In the genomic region with DNA sequence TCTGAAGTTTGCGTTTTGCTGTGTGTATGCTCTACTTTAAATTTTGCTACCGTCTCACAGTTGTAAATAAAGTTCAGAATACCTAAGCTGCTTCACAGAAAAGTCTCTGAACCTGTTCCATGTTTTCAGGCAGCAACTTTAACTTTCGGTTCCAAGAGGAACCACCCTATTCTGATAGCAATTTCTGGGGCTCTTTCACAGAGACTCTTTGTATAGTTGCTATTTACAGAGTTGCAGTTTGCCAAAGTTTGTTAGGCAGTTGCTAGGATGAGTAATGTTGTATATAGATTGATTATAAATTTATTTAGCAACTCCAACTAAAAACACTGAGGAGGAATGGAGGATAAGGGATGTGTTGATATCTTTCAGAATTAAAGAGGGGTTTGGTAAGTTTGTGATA, we compare ENCODE assay signal across 14 cellular contexts. TPM values are rescaled to one million over a fixed set of nuclear protein-coding genes. Genes with fewer than 3 reads are reported as not detected.
A peak's percentile ranks its signal among the peaks of the same experiment; 100 is the strongest.
DNase-seq lines count a peak whose midpoint lies in the region; ATAC-seq and TF ChIP-seq lines count a peak whose summit lies in the region.
"Had no signal": no experiment of that assay in that cellular context is flagged by ENCODE, and none has a peak within 500 bp of the region (broad histone marks: within the 10 kb centered on the region; RNA-seq: fewer than 3 reads in every experiment).

No MANE protein-coding gene starts in this region.

- H3K9me3 ChIP-seq in OCI-LY1 (ENCODE audit: low read length) (no peaks in the 10 kb centered on the region), colonic mucosa (no peaks in the 10 kb centered on the region), thyroid gland (no peaks in the 10 kb centered on the region)
- H3K9me3 ChIP-seq: spleen had no signal

- ATAC-seq in memory B cell (ENCODE audit: low read depth) (no peak), GM18858 (IDR thresholded peaks at IDR 0.05; ENCODE audit: unreplicated experiment) (no peak)

- no peaks in the 10 kb centered on the region for H3K27me3 Mint-ChIP-seq in memory B cell

- no peak for DNase-seq in colonic mucosa
- no peak for DNase-seq in memory B cell (ENCODE audit: low spot score in 2 of 2)
- no peak for DNase-seq in thyroid gland
- no peak for DNase-seq in NCI-H2107 (lab: John Stamatoyannopoulos, UW)
- DNase-seq in kidney tubule cell (ENCODE audit: low spot score), result no peak
- DNase-seq: activated naive CD4-positive, alpha-beta T cell treated with anti-CD3 and anti-CD28 coated beads for 36 hours; DMS 273 treated with DMSO at 0.1 percent for 48 hours; spleen; T1000 had no signal

- H3K9ac ChIP-seq in OCI-LY1 (ENCODE audit: low read length) (peak overlapping the region; percentile 7; the same call in 1 of the 2 replicates), colonic mucosa (ENCODE audit: low read depth in 2 of 2, low read length in 2 of 2) (no peak overlapping the region)

- no peak overlapping the region for H3K4me3 Mint-ChIP-seq in memory B cell
- H3K4me3 Mint-ChIP-seq: activated naive CD4-positive, alpha-beta T cell treated with anti-CD3 and anti-CD28 coated beads for 36 hours; neural crest cell had no signal

- H2AFZ ChIP-seq in OCI-LY1 (ENCODE audit: low read length), result no peak overlapping the region

- no peaks in the 10 kb centered on the region for H3K9me2 ChIP-seq in OCI-LY1 (ENCODE audit: low read depth, low read length)

- 68 to 84% methylated on average over 3 of the region's 3 CpGs for WGBS in thyroid gland, 2 donors

- H3F3A ChIP-seq in OCI-LY1 (ENCODE audit: insufficient read depth, low read length), result peaks cover 7% of the 10 kb centered on the region; the same call in 1 of the 2 replicates

- H3K27ac ChIP-seq in 22Rv1 (0 out of 2 replicates have a peak overlapping the region, but pooled peaks have one; percentile 7), OCI-LY1 (ENCODE audit: low read depth, low read length, poor library complexity, severe bottlenecking) (peak overlapping the region; percentile 19), colonic mucosa (peak overlapping the region; percentile 1), thyroid gland (no peak overlapping the region)
- H3K27ac ChIP-seq: RWPE1, spleen had no signal

- peaks cover under 1% of the 10 kb centered on the region for H3K4me1 Mint-ChIP-seq in memory B cell

- TF ChIP-seq CTCF in 22Rv1 (IDR thresholded peaks at IDR 0.05), result no peak
- TF ChIP-seq CTCF in OCI-LY1 (IDR thresholded peaks at IDR 0.05; ENCODE audit: low read length), result no peak
- no peak for TF ChIP-seq CTCF in colonic mucosa (IDR thresholded peaks at IDR 0.05)
- no peak for TF ChIP-seq CTCF in thyroid gland (IDR thresholded peaks at IDR 0.05)

- H3K27me3 ChIP-seq in OCI-LY1 (ENCODE audit: insufficient read depth, low read length) (no peaks in the 10 kb centered on the region), colonic mucosa (no peaks in the 10 kb centered on the region), thyroid gland (no peaks in the 10 kb centered on the region)
- H3K27me3 ChIP-seq: spleen had no signal

- TF ChIP-seq POLR2A in thyroid gland (IDR thresholded peaks at IDR 0.05), result no peak

- H3K4me3 ChIP-seq in OCI-LY1 (ENCODE audit: low read depth, low read length, poor library complexity, severe bottlenecking), result no peak overlapping the region
- H3K4me3 ChIP-seq in colonic mucosa, result no peak overlapping the region
- H3K4me3 ChIP-seq in thyroid gland (replicated peaks in 1 of 3), result no peak overlapping the region
- H3K4me3 ChIP-seq: spleen had no signal

- H3K4me1 ChIP-seq in OCI-LY1 (ENCODE audit: insufficient read depth, low read length, severe bottlenecking) (peaks cover 17% of the 10 kb centered on the region), colonic mucosa (no peaks in the 10 kb centered on the region), thyroid gland (peaks cover 0 to 6% of the 10 kb centered on the region in 2 donors)

- H3K79me2 ChIP-seq in OCI-LY1 (ENCODE audit: insufficient read depth, low read length), result no peaks in the 10 kb centered on the region

- H3K9me3 Mint-ChIP-seq in memory B cell, result no peaks in the 10 kb centered on the region
- H3K9me3 Mint-ChIP-seq: activated naive CD4-positive, alpha-beta T cell treated with anti-CD3 and anti-CD28 coated beads for 36 hours; neural crest cell had no signal

- peak overlapping the region; percentile 34; the same call in 1 of the 2 replicates for H3K4me2 ChIP-seq in OCI-LY1 (ENCODE audit: low read length)

- intact Hi-C loops in colonic mucosa (cut with DNase I) (no loop called here), thyroid gland (cut with DNase I) (no loop called here)

- peak overlapping the region; percentile 63 for H3K27ac Mint-ChIP-seq in memory B cell
- H3K27ac Mint-ChIP-seq: activated naive CD4-positive, alpha-beta T cell treated with anti-CD3 and anti-CD28 coated beads for 36 hours had no signal

- peaks cover 19% of the 10 kb centered on the region; the same call in 1 of the 2 replicates for H3K36me3 ChIP-seq in OCI-LY1 (ENCODE audit: insufficient read depth, low read length)
- no peaks in the 10 kb centered on the region for H3K36me3 ChIP-seq in colonic mucosa
- peaks cover 0 to 3% of the 10 kb centered on the region in 2 donors for H3K36me3 ChIP-seq in thyroid gland

- H4K20me1 ChIP-seq in OCI-LY1 (ENCODE audit: insufficient read depth, low read length), result no peaks in the 10 kb centered on the region

- H3K36me3 Mint-ChIP-seq in memory B cell, result peaks cover 4% of the 10 kb centered on the region

RNA-seq across cellular contexts. Expression of gene FAM221A, which starts 5.8 kb away (rescaled TPM):
- 10 to 100 TPM; 11.1 to 18.5 TPM for total RNA-seq in colonic mucosa
- 10 to 100 TPM; 12.9 to 28.2 (median 14.9) TPM for total RNA-seq in thyroid gland

RNA-seq across cellular contexts. Expression of gene STK31, which starts 24.2 kb away (rescaled TPM):
- total RNA-seq in colonic mucosa, result under 1 TPM; 0.77 to 0.96 TPM
- total RNA-seq in thyroid gland, result 1 to 10 TPM in 2 of 4 donors, under 1 TPM in 2; 0.27 to 2.3 (median 0.70) TPM
- total RNA-seq: activated naive CD4-positive, alpha-beta T cell treated with anti-CD3 and anti-CD28 coated beads for 36 hours had no signal

Comparison
In these comparisons a context has a peak if more than half of its experiments do, and no peak if none do; other contexts are left out.
1. H3K27ac ChIP-seq: peak in 22Rv1 (single experiment), OCI-LY1 (single experiment) and colonic mucosa (single experiment); none in thyroid gland (0 of 3).